8 cellular contexts compared by ENCODE assay signal in genomic region chr20:8153281-8153908, GRCh38. TPM values are rescaled to one million over a fixed set of nuclear protein-coding genes. Genes with fewer than 3 reads are reported as not detected.
A peak's percentile ranks its signal among the peaks of the same experiment; 100 is the strongest.
DNase-seq lines count a peak whose midpoint lies in the region; ATAC-seq and TF ChIP-seq lines count a peak whose summit lies in the region.

No MANE protein-coding gene starts in this region.

- H3K36me3 ChIP-seq in ovary (no peaks in the 10 kb centered on the region), testis (ENCODE audit: low read depth, missing control alignments) (no peaks in the 10 kb centered on the region)

- ATAC-seq in GM19372 (IDR thresholded peaks at IDR 0.05; ENCODE audit: low read depth, unreplicated experiment): peak; percentile 46
- ATAC-seq in right cardiac atrium: peak in 1 of 2 donors; percentile 42
- no peak for ATAC-seq in GM19324 (IDR thresholded peaks at IDR 0.05; ENCODE audit: low FRiP score, unreplicated experiment)

- TF ChIP-seq POLR2A in ovary (IDR thresholded peaks at IDR 0.05) (no peak), testis (IDR thresholded peaks at IDR 0.05) (no peak)

- no peaks in the 10 kb centered on the region for H3K9me3 ChIP-seq in right cardiac atrium (ENCODE audit: control insufficient read depth, low read length)
- H3K9me3 ChIP-seq in ovary: no peaks in the 10 kb centered on the region
- no peaks in the 10 kb centered on the region for H3K9me3 ChIP-seq in testis

- 24% methylated on average over 3 of the region's 3 CpGs for WGBS in right cardiac atrium
- 46 to 53% (median 48%) methylated on average over 3 of the region's 3 CpGs for WGBS in ovary, 3 donors
- WGBS in testis, 2 donors: 44 to 53% methylated on average over 3 of the region's 3 CpGs

- TF ChIP-seq EP300 in ovary (IDR thresholded peaks at IDR 0.05): no peak

- H3K27ac ChIP-seq in right cardiac atrium (ENCODE audit: low read length) (peak overlapping the region; percentile 67), ovary (no peak overlapping the region), testis (no peak overlapping the region)

- TF ChIP-seq CTCF in ovary (IDR thresholded peaks at IDR 0.05): no peak
- no peak for TF ChIP-seq CTCF in testis (IDR thresholded peaks at IDR 0.05)

- intact Hi-C loops in right cardiac atrium (cut with DNase I): loop anchor here in 1 of 4 donors (10.0 kb wide), 1 partner anchor 91 kb away; no protein-coding TSS in a partner anchor
- intact Hi-C loops in ovary (cut with DNase I): no loop called here
- intact Hi-C loops in testis (cut with DNase I; ENCODE audit: low total_unique reads): no loop called here

- no peak overlapping the region for H3K4me3 ChIP-seq in right cardiac atrium (ENCODE audit: low read length)
- H3K4me3 ChIP-seq in ovary: no peak overlapping the region
- no peak overlapping the region for H3K4me3 ChIP-seq in testis

- peaks cover 9% of the 10 kb centered on the region for H3K4me1 ChIP-seq in right cardiac atrium (ENCODE audit: control insufficient read depth, insufficient read depth, low read length)
- no peaks in the 10 kb centered on the region for H3K4me1 ChIP-seq in ovary (ENCODE audit: insufficient read depth)
- no peaks in the 10 kb centered on the region for H3K4me1 ChIP-seq in testis

- H3K27me3 ChIP-seq in right cardiac atrium (ENCODE audit: control insufficient read depth, insufficient read depth): no peaks in the 10 kb centered on the region
- no peaks in the 10 kb centered on the region for H3K27me3 ChIP-seq in ovary
- no peaks in the 10 kb centered on the region for H3K27me3 ChIP-seq in testis

- DNase-seq in DMS153 (lab: John Stamatoyannopoulos, UW) (peak; percentile 49), NCI-H510A (lab: John Stamatoyannopoulos, UW) (peak; percentile 71), right cardiac atrium (no peak), ovary (no peak), testis (no peak)
- no peak for DNase-seq in stimulated activated CD4-positive, alpha-beta T cell treated with anti-CD3 and anti-CD28 coated beads, Interleukin-4, amount 100 ng/mL, for 24 hours

RNA-seq across cellular contexts. Expression of gene PLCB1, which starts 21.3 kb away (rescaled TPM):
- total RNA-seq in right cardiac atrium (10 to 100 TPM; 11.4 to 20.3 (median 14.1) TPM), ovary (10 to 100 TPM in 4 of 7 donors, 1 to 10 TPM in 3; 3.6 to 29.5 (median 10.0) TPM), testis (1 to 10 TPM; 8.2 to 9.8 TPM)
- polyA plus RNA-seq in right cardiac atrium (7.6 TPM), ovary (1 to 10 TPM; 2.9 to 8.3 TPM), testis (ENCODE audit: insufficient read depth, low read depth, low replicate concordance) (3.1 TPM)

Comparison
In these comparisons a context has a peak if more than half of its experiments do, and no peak if none do; other contexts are left out.
1. DNase-seq: peak in DMS153 (single experiment) and NCI-H510A (single experiment); none in right cardiac atrium (0 of 3), stimulated activated CD4-positive, alpha-beta T cell treated with anti-CD3 and anti-CD28 coated beads, Interleukin-4, amount 100 ng/mL, for 24 hours (single experiment), ovary (0 of 5) and testis (single experiment).